ENCODE assay signal across 12 cellular contexts in the genomic region with DNA sequence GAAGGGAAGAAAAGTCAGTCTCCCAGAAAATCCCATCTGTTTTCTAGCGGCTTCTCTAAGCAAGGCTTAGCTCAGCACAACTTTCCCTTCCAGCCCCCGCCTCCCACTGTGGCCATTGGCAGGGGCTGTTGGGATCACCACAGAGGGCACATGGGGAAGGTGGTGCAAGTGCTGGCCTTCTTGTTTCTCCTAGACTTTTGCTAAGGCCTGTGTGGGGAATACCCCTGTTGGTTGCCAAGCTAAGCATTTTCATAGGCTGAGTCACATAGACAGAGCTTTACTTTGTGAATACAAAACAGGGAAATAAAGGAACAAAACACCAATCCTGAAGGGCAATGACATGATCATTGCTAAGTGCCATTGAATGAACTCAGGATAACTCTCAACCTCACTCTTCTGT. TPM values are rescaled to one million over a fixed set of nuclear protein-coding genes. Genes with fewer than 3 reads are reported as not detected.
DNase-seq lines count a peak whose midpoint lies in the region; ATAC-seq and TF ChIP-seq lines count a peak whose summit lies in the region.
"Had no signal": no experiment of that assay in that cellular context is flagged by ENCODE, and none has a peak within 500 bp of the region (broad histone marks: within the 10 kb centered on the region; RNA-seq: fewer than 3 reads in every experiment).

No MANE protein-coding gene starts in this region.

- peak; percentile 86 for DNase-seq in Caki2 (ENCODE audit: low read depth)
- peak; percentile 25 for DNase-seq in Panc1 (ENCODE audit: low read depth, low spot score)
- peak; percentile 93 for DNase-seq in epithelial cell of proximal tubule (ENCODE audit: low read depth)
- peak; percentile 58 for DNase-seq in posterior vena cava (ENCODE audit: low spot score)
- DNase-seq in NCI-H187 (lab: John Stamatoyannopoulos, UW) = no peak
- no peak for DNase-seq in SKM-1 treated with dmso at 0.1 percent for 144 hours (lab: John Stamatoyannopoulos, UW; ENCODE audit: unreplicated experiment)
- DNase-seq: gastrocnemius medialis, retina, T-helper 1 cell had no signal

- in situ Hi-C loops in Caki2 (cut with HindIII; ENCODE audit: low pct_unique_long_range_greater_than_20kb, low sequenced_read_pairs) = no loop called here
- in situ Hi-C loops in Panc1 (cut with HindIII; ENCODE audit: low pct_unique_long_range_greater_than_20kb, low sequenced_read_pairs) = no loop called here

- ATAC-seq in Panc1 = peak; percentile 93
- ATAC-seq in HG02840 (IDR thresholded peaks at IDR 0.05; ENCODE audit: low FRiP score, unreplicated experiment) = no peak
- no peak for ATAC-seq in GM19395 (IDR thresholded peaks at IDR 0.05; ENCODE audit: unreplicated experiment)
- ATAC-seq: gastrocnemius medialis had no signal

- H3K4me3 ChIP-seq in Panc1 (ENCODE audit: low read depth in 2 of 2, low read length in 2 of 2) = no peak overlapping the region
- H3K4me3 ChIP-seq in epithelial cell of proximal tubule (ENCODE audit: low read depth, low read length) = no peak overlapping the region
- H3K4me3 ChIP-seq: gastrocnemius medialis, lung had no signal

- no peaks in the 10 kb centered on the region for H3K9me3 ChIP-seq in Panc1 (ENCODE audit: control insufficient read depth, insufficient read depth, low read depth, low read length)
- H3K9me3 ChIP-seq: gastrocnemius medialis had no signal

- intact Hi-C loops in Panc1 (cut with micrococcal nuclease; ENCODE audit: unreplicated experiment) (no loop called here), posterior vena cava (cut with DNase I) (no loop called here)

- H3K27ac ChIP-seq in Panc1 (ENCODE audit: low read length) = no peak overlapping the region
- H3K27ac ChIP-seq: gastrocnemius medialis had no signal

- no peak for TF ChIP-seq CTCF in Panc1 (IDR thresholded peaks at IDR 0.05)
- TF ChIP-seq CTCF in epithelial cell of proximal tubule (conservative IDR thresholded peaks at IDR 0.05; ENCODE audit: low read depth, low read length) = no peak

- POLR2A ChIA-PET in Panc1 (lab: Charles Lee) = no interaction called here

- H3K4me1 ChIP-seq in Panc1 (ENCODE audit: control insufficient read depth, insufficient read depth, low read length) = peaks cover 3% of the 10 kb centered on the region; the same call in 1 of the 2 replicates
- H3K4me1 ChIP-seq: gastrocnemius medialis had no signal

- H3K36me3 ChIP-seq in Panc1 (ENCODE audit: control insufficient read depth, insufficient read depth, low read length) = no peaks in the 10 kb centered on the region

- H3K27me3 ChIP-seq in Panc1 (ENCODE audit: control insufficient read depth, insufficient read depth, low read length) = no peaks in the 10 kb centered on the region
- H3K27me3 ChIP-seq: gastrocnemius medialis had no signal

- TSS peak; percentile 68 for BruUV-seq in Panc1 (replicated peaks; lab: Mats Ljungman, UMichigan)

- CTCF ChIA-PET in Panc1 (lab: Charles Lee) = no interaction called here

RNA-seq across cellular contexts. Expression of gene TIAM2, which starts 32.4 kb away (rescaled TPM):
- total RNA-seq in Caki2 (2014; rRNA removed; shearing (Covaris generic); ENCODE audit: low replicate concordance) = 8.0 and 11.3 TPM in 2 replicates
- total RNA-seq in Panc1 (2021; ENCODE audit: unreplicated experiment) = 14.9 TPM
- polyA plus RNA-seq in Panc1 (2012; ENCODE audit: insufficient read length) = 8.3 TPM
- total RNA-seq in epithelial cell of proximal tubule = 9.9 and 13.1 TPM in 2 replicates
- total RNA-seq in posterior vena cava = 10 to 100 TPM in 1 of 2 donors, 1 to 10 TPM in 1; 7.8 to 11.2 TPM

Comparison
In these comparisons a context has a peak if more than half of its experiments do, and no peak if none do; other contexts are left out.
1. DNase-seq: peak in Caki2 (single experiment), Panc1 (single experiment), epithelial cell of proximal tubule (single experiment) and posterior vena cava (single experiment); none in NCI-H187 (0 of 2) and SKM-1 treated with dmso at 0.1 percent for 144 hours (single experiment).